9 cellular contexts compared by ENCODE assay signal in genomic region chr1:64934115-64934880, GRCh38. TPM values are rescaled to one million over a fixed set of nuclear protein-coding genes. Genes with fewer than 3 reads are reported as not detected.
DNase-seq lines count a peak whose midpoint lies in the region; ATAC-seq and TF ChIP-seq lines count a peak whose summit lies in the region.
"Had no signal": no experiment of that assay in that cellular context is flagged by ENCODE, and none has a peak within 500 bp of the region (broad histone marks: within the 10 kb centered on the region; RNA-seq: fewer than 3 reads in every experiment).

No MANE protein-coding gene starts in this region.

- H3K9me3 ChIP-seq in MG63 (no peaks in the 10 kb centered on the region; the same call in 1 of the 2 replicates), mucosa of descending colon (no peaks in the 10 kb centered on the region)

- H3K36me3 ChIP-seq in ACC112 (ENCODE audit: insufficient read depth, low read length): no peaks in the 10 kb centered on the region
- no peaks in the 10 kb centered on the region for H3K36me3 ChIP-seq in MG63
- no peaks in the 10 kb centered on the region for H3K36me3 ChIP-seq in mucosa of descending colon (ENCODE audit: low read depth)

- peaks cover 10% of the 10 kb centered on the region for H3K36me3 Mint-ChIP-seq in central memory CD8-positive, alpha-beta T cell (ENCODE audit: insufficient read depth)
- H3K36me3 Mint-ChIP-seq in activated CD4-positive, alpha-beta T cell treated with anti-CD3 and anti-CD28 coated beads, Interleukin-2, amount 10 ng/mL, durations not matched to agents 24 days and 14 days (ENCODE audit: low read depth): peaks cover 30% of the 10 kb centered on the region

- peak; percentile 61 for DNase-seq in MG63
- DNase-seq in central memory CD8-positive, alpha-beta T cell (ENCODE audit: low spot score in 2 of 2): no peak
- DNase-seq in mucosa of descending colon: no peak
- no peak for DNase-seq in anterior cingulate cortex (lab: John Stamatoyannopoulos, UW)
- DNase-seq in NCI-H82 (lab: John Stamatoyannopoulos, UW): no peak
- no peak for DNase-seq in GM10248 (ENCODE audit: extremely low spot score)
- DNase-seq in activated CD4-positive, alpha-beta T cell treated with anti-CD3 and anti-CD28 coated beads, Interleukin-2, amount 10 ng/mL, durations not matched to agents 24 days and 14 days: no peak
- DNase-seq: activated naive CD8-positive, alpha-beta T cell treated with anti-CD3 and anti-CD28 coated beads, Interleukin-2, amount 10 ng/mL, durations not matched to agents 7 days and 5 days had no signal

- no peaks in the 10 kb centered on the region for H3K9me3 Mint-ChIP-seq in central memory CD8-positive, alpha-beta T cell
- peaks cover 4% of the 10 kb centered on the region for H3K9me3 Mint-ChIP-seq in activated CD4-positive, alpha-beta T cell treated with anti-CD3 and anti-CD28 coated beads, Interleukin-2, amount 10 ng/mL, durations not matched to agents 24 days and 14 days

- TF ChIP-seq CTCF in mucosa of descending colon (IDR thresholded peaks at IDR 0.05) (no peak), GM10248 (IDR thresholded peaks at IDR 0.05; ENCODE audit: control extremely low read depth, extremely low read depth, low read depth, missing control alignments) (no peak)

- intact Hi-C loops in mucosa of descending colon (cut with DNase I, micrococcal nuclease): no loop called here
- intact Hi-C loops in activated CD4-positive, alpha-beta T cell treated with anti-CD3 and anti-CD28 coated beads, Interleukin-2, amount 10 ng/mL, durations not matched to agents 24 days and 14 days (cut with micrococcal nuclease): no loop called here

- H3K4me3 ChIP-seq in ACC112 (ENCODE audit: low read depth, low read length) (peak overlapping the region; percentile 61), MG63 (no peak overlapping the region), mucosa of descending colon (no peak overlapping the region)

- no peaks in the 10 kb centered on the region for H3K27me3 ChIP-seq in ACC112 (ENCODE audit: insufficient read depth, low read length)
- no peaks in the 10 kb centered on the region for H3K27me3 ChIP-seq in MG63

- peaks cover 32% of the 10 kb centered on the region for H3K4me1 ChIP-seq in ACC112 (ENCODE audit: control insufficient read depth, insufficient read depth, low read length, unreplicated experiment)
- H3K4me1 ChIP-seq in mucosa of descending colon (ENCODE audit: low read depth): peaks cover 5% of the 10 kb centered on the region

- H3K27ac ChIP-seq in ACC112 (ENCODE audit: low read depth, low read length): peak overlapping the region; percentile 98

- H3K27ac Mint-ChIP-seq in central memory CD8-positive, alpha-beta T cell (ENCODE audit: low read depth): peak overlapping the region; percentile 14
- H3K27ac Mint-ChIP-seq in activated CD4-positive, alpha-beta T cell treated with anti-CD3 and anti-CD28 coated beads, Interleukin-2, amount 10 ng/mL, durations not matched to agents 24 days and 14 days: no peak overlapping the region
- H3K27ac Mint-ChIP-seq: activated naive CD8-positive, alpha-beta T cell treated with anti-CD3 and anti-CD28 coated beads, Interleukin-2, amount 10 ng/mL, durations not matched to agents 7 days and 5 days had no signal

- no peaks in the 10 kb centered on the region for H3K27me3 Mint-ChIP-seq in central memory CD8-positive, alpha-beta T cell
- no peaks in the 10 kb centered on the region for H3K27me3 Mint-ChIP-seq in activated CD4-positive, alpha-beta T cell treated with anti-CD3 and anti-CD28 coated beads, Interleukin-2, amount 10 ng/mL, durations not matched to agents 24 days and 14 days
- H3K27me3 Mint-ChIP-seq: activated naive CD8-positive, alpha-beta T cell treated with anti-CD3 and anti-CD28 coated beads, Interleukin-2, amount 10 ng/mL, durations not matched to agents 7 days and 5 days had no signal

- peak overlapping the region; percentile 42 for H3K4me3 Mint-ChIP-seq in central memory CD8-positive, alpha-beta T cell
- no peak overlapping the region for H3K4me3 Mint-ChIP-seq in activated CD4-positive, alpha-beta T cell treated with anti-CD3 and anti-CD28 coated beads, Interleukin-2, amount 10 ng/mL, durations not matched to agents 24 days and 14 days

- peaks cover 83% of the 10 kb centered on the region for H3K4me1 Mint-ChIP-seq in central memory CD8-positive, alpha-beta T cell
- peaks cover 42% of the 10 kb centered on the region for H3K4me1 Mint-ChIP-seq in activated CD4-positive, alpha-beta T cell treated with anti-CD3 and anti-CD28 coated beads, Interleukin-2, amount 10 ng/mL, durations not matched to agents 24 days and 14 days

- POLR2A ChIA-PET in GM10248 (lab: Yijun Ruan, JAX): no interaction called here

- ATAC-seq in central memory CD8-positive, alpha-beta T cell (replicated peaks; ENCODE audit: extremely low read depth, poor library complexity, severe bottlenecking): no peak
- peak; percentile 43 for ATAC-seq in mucosa of descending colon

- H3K79me2 ChIP-seq in ACC112 (ENCODE audit: control insufficient read depth, insufficient read depth, low read length, unreplicated experiment): peaks cover 64% of the 10 kb centered on the region

- CTCF ChIA-PET in GM10248 (lab: Yijun Ruan, JAX): interaction anchor here (0.8 to 2.2 kb wide), 7 partner anchors 11 to 69 kb away, joined by 3 to 8 read pairs (median 3); no protein-coding TSS in a partner anchor

- H2AFZ ChIP-seq in ACC112 (ENCODE audit: low read length, unreplicated experiment): peak overlapping the region; percentile 26

RNA-seq across cellular contexts. Expression of gene JAK1, which starts 32.1 kb away (rescaled TPM):
- 58.9 and 61.9 TPM in 2 replicates for total RNA-seq in MG63 (2014; rRNA removed; shearing (Covaris generic); ENCODE audit: low replicate concordance)
- 100 to 1,000 TPM in 2 of 3 donors, 10 to 100 TPM in 1; 97.1 to 132 (median 103) TPM for total RNA-seq in mucosa of descending colon
- total RNA-seq in activated CD4-positive, alpha-beta T cell treated with anti-CD3 and anti-CD28 coated beads, Interleukin-2, amount 10 ng/mL, durations not matched to agents 24 days and 14 days: 86.5 and 86.6 TPM in 2 replicates
